Comparison of ENCODE assay signal across 22 cellular contexts in the genomic region with DNA sequence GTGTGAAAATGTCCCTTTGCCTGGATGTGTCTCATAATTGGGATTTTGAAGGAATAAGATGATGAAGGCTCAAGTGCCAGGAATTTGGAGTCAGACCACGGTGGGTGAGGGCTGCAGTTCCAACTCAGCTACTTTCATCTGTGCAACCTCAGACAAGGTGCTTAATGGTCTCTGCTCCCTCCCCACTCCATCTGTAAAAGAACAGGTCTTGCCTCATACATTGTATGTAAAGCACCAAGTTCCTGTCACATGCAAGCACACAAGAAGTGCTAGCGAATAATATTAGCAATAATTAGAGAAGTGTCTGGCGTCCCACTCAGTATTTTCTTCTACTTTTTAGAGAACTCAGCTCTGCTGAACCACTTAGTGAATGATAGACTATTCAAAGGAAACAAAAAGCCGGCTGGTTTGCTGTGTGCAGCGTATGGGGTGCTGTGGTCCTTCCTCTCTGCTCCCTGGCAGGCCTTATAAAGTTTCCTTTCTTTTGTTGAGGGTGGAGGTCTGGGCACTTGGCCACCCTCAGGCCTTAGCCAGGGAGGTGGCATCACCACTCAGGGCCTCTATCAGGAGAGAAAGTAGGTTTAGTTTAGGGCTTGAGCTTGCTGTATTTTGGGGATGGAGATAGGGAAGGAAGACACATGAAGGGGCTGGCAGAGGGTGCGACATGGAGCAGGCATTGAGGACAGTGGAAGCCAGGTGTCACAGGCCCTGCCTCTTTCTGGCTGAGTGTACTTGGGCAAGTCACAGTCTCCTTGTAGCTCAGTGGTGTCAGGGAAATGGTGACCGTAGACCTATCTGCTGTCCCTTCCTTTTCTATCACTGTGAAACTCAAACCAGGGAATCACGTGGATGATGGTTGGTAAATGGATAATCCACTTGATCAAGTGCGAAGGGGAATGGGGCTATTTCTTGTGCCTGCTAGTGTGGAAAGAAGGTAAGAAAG. TPM values are rescaled to one million over a fixed set of nuclear protein-coding genes. Genes with fewer than 3 reads are reported as not detected.
A peak's percentile ranks its signal among the peaks of the same experiment; 100 is the strongest.
DNase-seq lines count a peak whose midpoint lies in the region; ATAC-seq and TF ChIP-seq lines count a peak whose summit lies in the region.
"Had no signal": no experiment of that assay in that cellular context is flagged by ENCODE, and none has a peak within 500 bp of the region (broad histone marks: within the 10 kb centered on the region; RNA-seq: fewer than 3 reads in every experiment).

No MANE protein-coding gene starts in this region.

- no peak overlapping the region for H2BK5ac ChIP-seq in neuronal stem cell (ENCODE audit: low read length)

- H3K4me3 ChIP-seq in neuronal stem cell (ENCODE audit: low read length in 2 of 2), result no peak overlapping the region
- H3K4me3 ChIP-seq: cardiac muscle cell, mucosa of descending colon, vagina had no signal

- H3K18ac ChIP-seq in neuronal stem cell (ENCODE audit: low read length), result no peak overlapping the region

- DNase-seq in natural killer cell, result no peak
- no peak for DNase-seq in natural killer cell treated with Interleukin-12 subunit alpha and Interleukin-12 subunit beta and Interleukin-15 and Interleukin-18, amount 100 ng/mL, for 72 hours (ENCODE audit: low spot score)
- no peak for DNase-seq in glutamatergic neuron
- no peak for DNase-seq in neuronal stem cell (ENCODE audit: low spot score)
- DNase-seq in NCI-H774 (lab: John Stamatoyannopoulos, UW), result no peak
- no peak for DNase-seq in cerebellar nuclear complex (lab: John Stamatoyannopoulos, UW)
- DNase-seq: activated CD8-positive, alpha-beta T cell treated with anti-CD3 and anti-CD28 coated beads, Interleukin-2, amount 10 ng/mL, durations not matched to agents 7 days and 5 days; CD4-positive, alpha-beta memory T cell; left cardiac atrium; MM.1S; mucosa of descending colon; NCI-H146; NCI-H226; stimulated activated naive CD8-positive, alpha-beta T cell treated with anti-CD3 and anti-CD28 coated beads, Interleukin-15, amount 100 ng/mL, for 72 hours had no signal

- H3K27ac ChIP-seq in neuronal stem cell (replicated peaks; ENCODE audit: low read length), result no peak overlapping the region
- H3K27ac ChIP-seq: cardiac muscle cell, gastroesophageal sphincter, pancreas, vagina had no signal

- H3K27me3 Mint-ChIP-seq in natural killer cell (ENCODE audit: low read depth in 2 of 2) (peaks cover 75 to 82% of the 10 kb centered on the region in 2 donors), glutamatergic neuron (ENCODE audit: unreplicated experiment) (peaks cover 44% of the 10 kb centered on the region)
- peaks cover 61 to 73% of the 10 kb centered on the region in 2 donors for H3K27me3 Mint-ChIP-seq in natural killer cell treated with Interleukin-12 subunit alpha and Interleukin-12 subunit beta and Interleukin-15 and Interleukin-18, amount 100 ng/mL, for 72 hours

- H3K27ac Mint-ChIP-seq in natural killer cell (no peak overlapping the region), glutamatergic neuron (ENCODE audit: unreplicated experiment) (no peak overlapping the region)
- H3K27ac Mint-ChIP-seq in natural killer cell treated with Interleukin-12 subunit alpha and Interleukin-12 subunit beta and Interleukin-15 and Interleukin-18, amount 100 ng/mL, for 72 hours, result no peak overlapping the region
- H3K27ac Mint-ChIP-seq: activated CD8-positive, alpha-beta T cell treated with anti-CD3 and anti-CD28 coated beads, Interleukin-2, amount 10 ng/mL, durations not matched to agents 7 days and 5 days; activated T-helper 2 cell treated with anti-CD3 and anti-CD28 coated beads, Interferon-gamma antibody, Interleukin-2, Interleukin-4, amounts not matched to agents 10 μg/mL and 5 μg/mL and 100 μg/mL, durations not matched to agents 14 hours and 24 hours and 36 hours; CD4-positive, alpha-beta memory T cell; stimulated activated naive CD8-positive, alpha-beta T cell treated with anti-CD3 and anti-CD28 coated beads, Interleukin-15, amount 100 ng/mL, for 72 hours; T-helper 2 cell treated with Interferon-gamma antibody and Interleukin-4, amounts not matched to agents 5 μg/mL and 100 μg/mL, for 36 hours had no signal

- H3K27me3 ChIP-seq in neuronal stem cell (ENCODE audit: control insufficient read depth in 3 of 3, insufficient read depth in 3 of 3, low read depth in 1 of 3, low read length in 3 of 3), result peaks cover 77 to 100% (median 100%) of the 10 kb centered on the region in 3 experiments

- H3K36me3 Mint-ChIP-seq in natural killer cell (peaks cover 6% of the 10 kb centered on the region), glutamatergic neuron (ENCODE audit: unreplicated experiment) (no peaks in the 10 kb centered on the region)
- H3K36me3 Mint-ChIP-seq in natural killer cell treated with Interleukin-12 subunit alpha and Interleukin-12 subunit beta and Interleukin-15 and Interleukin-18, amount 100 ng/mL, for 72 hours, result peaks cover 4% of the 10 kb centered on the region

- WGBS in neuronal stem cell (ENCODE audit: extremely low coverage in 2 of 2, insufficient read length in 2 of 2, insufficient replicate concordance in 1 of 2), 2 donors, result no CpG with 5 or more reads among the region's 9 CpGs

- no peak overlapping the region for H2AK5ac ChIP-seq in neuronal stem cell (ENCODE audit: low read depth, low read length)

- H3K23ac ChIP-seq in neuronal stem cell (ENCODE audit: low read depth, low read length, poor library complexity), result peak overlapping the region; percentile 70

- H3K9ac ChIP-seq in neuronal stem cell (ENCODE audit: low read depth, low read length, poor library complexity), result no peak overlapping the region

- H4K91ac ChIP-seq in neuronal stem cell (ENCODE audit: low read depth, low read length, poor library complexity), result no peak overlapping the region

- no peaks in the 10 kb centered on the region for H3K79me1 ChIP-seq in neuronal stem cell (ENCODE audit: low read depth, low read length)

- no peak for ATAC-seq in natural killer cell
- ATAC-seq in natural killer cell treated with Interleukin-12 subunit alpha and Interleukin-12 subunit beta and Interleukin-15 and Interleukin-18, amount 100 ng/mL, for 72 hours, result no peak
- ATAC-seq in GM21515 (IDR thresholded peaks at IDR 0.05; ENCODE audit: unreplicated experiment), result no peak
- no peak for ATAC-seq in GM18909 (IDR thresholded peaks at IDR 0.05; ENCODE audit: poor library complexity, unreplicated experiment)
- ATAC-seq: activated CD8-positive, alpha-beta T cell treated with anti-CD3 and anti-CD28 coated beads, Interleukin-2, amount 10 ng/mL, durations not matched to agents 7 days and 5 days; gastroesophageal sphincter; left cardiac atrium; mucosa of descending colon; pancreas; stimulated activated naive CD8-positive, alpha-beta T cell treated with anti-CD3 and anti-CD28 coated beads, Interleukin-15, amount 100 ng/mL, for 72 hours had no signal

- no peaks in the 10 kb centered on the region for H3K9me3 Mint-ChIP-seq in natural killer cell
- no peaks in the 10 kb centered on the region for H3K9me3 Mint-ChIP-seq in natural killer cell treated with Interleukin-12 subunit alpha and Interleukin-12 subunit beta and Interleukin-15 and Interleukin-18, amount 100 ng/mL, for 72 hours
- peaks cover 7% of the 10 kb centered on the region for H3K9me3 Mint-ChIP-seq in glutamatergic neuron (ENCODE audit: unreplicated experiment)
- H3K9me3 Mint-ChIP-seq: activated T-helper 2 cell treated with anti-CD3 and anti-CD28 coated beads, Interferon-gamma antibody, Interleukin-2, Interleukin-4, amounts not matched to agents 10 μg/mL and 5 μg/mL and 100 μg/mL, durations not matched to agents 14 hours and 24 hours and 36 hours; stimulated activated naive CD8-positive, alpha-beta T cell treated with anti-CD3 and anti-CD28 coated beads, Interleukin-15, amount 100 ng/mL, for 72 hours; T-helper 2 cell treated with Interferon-gamma antibody and Interleukin-4, amounts not matched to agents 5 μg/mL and 100 μg/mL, for 36 hours had no signal

- TF ChIP-seq CTCF in natural killer cell (IDR thresholded peaks at IDR 0.05) (no peak), glutamatergic neuron (IDR thresholded peaks at IDR 0.05; ENCODE audit: partially characterized antibody, unreplicated experiment) (no peak)

- no peak overlapping the region for H3K4me2 ChIP-seq in neuronal stem cell (ENCODE audit: insufficient read depth, low read length, poor library complexity, severe bottlenecking)

- intact Hi-C loops in natural killer cell (cut with micrococcal nuclease), result no loop called here

- H3K14ac ChIP-seq in neuronal stem cell (ENCODE audit: low read length), result no peak overlapping the region

- H3K9me3 ChIP-seq in neuronal stem cell (replicated peaks in 1 of 2; ENCODE audit: control insufficient read depth in 2 of 2, insufficient read depth in 1 of 2, low read depth in 1 of 2, low read length in 2 of 2), result peaks cover 10 to 24% of the 10 kb centered on the region in 2 donors
- H3K9me3 ChIP-seq: gastroesophageal sphincter, mucosa of descending colon, pancreas, vagina had no signal

- no peak overlapping the region for H4K8ac ChIP-seq in neuronal stem cell (ENCODE audit: low read depth, low read length)

- peaks cover 7 to 23% of the 10 kb centered on the region in 2 donors for H3K4me1 Mint-ChIP-seq in natural killer cell
- peaks cover 15% of the 10 kb centered on the region in 2 donors for H3K4me1 Mint-ChIP-seq in natural killer cell treated with Interleukin-12 subunit alpha and Interleukin-12 subunit beta and Interleukin-15 and Interleukin-18, amount 100 ng/mL, for 72 hours (ENCODE audit: low read depth in 2 of 2)
- peaks cover 11% of the 10 kb centered on the region for H3K4me1 Mint-ChIP-seq in glutamatergic neuron (ENCODE audit: low read depth, unreplicated experiment)

- no peaks in the 10 kb centered on the region for H3K36me3 ChIP-seq in neuronal stem cell (replicated peaks in 1 of 2; ENCODE audit: control insufficient read depth in 2 of 2, insufficient read depth in 2 of 2, low read length in 2 of 2)
- H3K36me3 ChIP-seq: cardiac muscle cell, gastroesophageal sphincter, pancreas, vagina had no signal

- H2BK12ac ChIP-seq in neuronal stem cell (ENCODE audit: low read length), result no peak overlapping the region

- H3K4me1 ChIP-seq in neuronal stem cell (ENCODE audit: control insufficient read depth in 2 of 2, insufficient read depth in 1 of 2, low read depth in 1 of 2, low read length in 2 of 2), result peaks cover 3% of the 10 kb centered on the region in 2 donors

- H2AFZ ChIP-seq in neuronal stem cell (ENCODE audit: low read length), result no peak overlapping the region

- H3K4ac ChIP-seq in neuronal stem cell (ENCODE audit: low read length), result no peak overlapping the region

- H3K4me3 Mint-ChIP-seq in natural killer cell (peak overlapping the region; percentile 21), glutamatergic neuron (ENCODE audit: unreplicated experiment) (peak overlapping the region; percentile 64)
- no peak overlapping the region for H3K4me3 Mint-ChIP-seq in natural killer cell treated with Interleukin-12 subunit alpha and Interleukin-12 subunit beta and Interleukin-15 and Interleukin-18, amount 100 ng/mL, for 72 hours
- H3K4me3 Mint-ChIP-seq: activated CD8-positive, alpha-beta T cell treated with anti-CD3 and anti-CD28 coated beads, Interleukin-2, amount 10 ng/mL, durations not matched to agents 7 days and 5 days; T-helper 2 cell treated with Interferon-gamma antibody and Interleukin-4, amounts not matched to agents 5 μg/mL and 100 μg/mL, for 36 hours had no signal

- H2BK120ac ChIP-seq in neuronal stem cell (ENCODE audit: low read depth, low read length), result no peak overlapping the region

- H2BK15ac ChIP-seq in neuronal stem cell (ENCODE audit: low read length), result no peak overlapping the region

RNA-seq across cellular contexts. Expression of a gene that starts 6.5 kb away (rescaled TPM):
- total RNA-seq in natural killer cell (not detected), glutamatergic neuron (ENCODE audit: unreplicated experiment) (not detected)
- not detected for total RNA-seq in natural killer cell treated with Interleukin-12 subunit alpha and Interleukin-12 subunit beta and Interleukin-15 and Interleukin-18, amount 100 ng/mL, for 72 hours
- not detected for polyA plus RNA-seq in neuronal stem cell (2013, experiment 1 of 2)
- polyA plus RNA-seq in neuronal stem cell (2013, experiment 2 of 2), result not detected
- total RNA-seq: activated CD8-positive, alpha-beta T cell treated with anti-CD3 and anti-CD28 coated beads, Interleukin-2, amount 10 ng/mL, durations not matched to agents 7 days and 5 days; activated T-helper 2 cell treated with anti-CD3 and anti-CD28 coated beads, Interferon-gamma antibody, Interleukin-2, Interleukin-4, amounts not matched to agents 10 μg/mL and 5 μg/mL and 100 μg/mL, durations not matched to agents 14 hours and 24 hours and 36 hours; CD4-positive, alpha-beta memory T cell; left cardiac atrium; mucosa of descending colon; pancreas; vagina had no signal
- polyA plus RNA-seq: CD4-positive, alpha-beta memory T cell; pancreas had no signal

RNA-seq across cellular contexts. Expression of a gene that starts 59.1 kb away (rescaled TPM):
- total RNA-seq in natural killer cell, result under 1 TPM in 2 of 3 donors, not detected in 1; 0.09 to 0.23 TPM
- under 1 TPM in 1 of 2 donors, not detected in 1; 0.08 TPM for total RNA-seq in natural killer cell treated with Interleukin-12 subunit alpha and Interleukin-12 subunit beta and Interleukin-15 and Interleukin-18, amount 100 ng/mL, for 72 hours
- total RNA-seq in glutamatergic neuron (ENCODE audit: unreplicated experiment), result 5.4 TPM
- not detected for polyA plus RNA-seq in neuronal stem cell (2013, experiment 1 of 2)
- polyA plus RNA-seq in neuronal stem cell (2013, experiment 2 of 2), result not detected
- total RNA-seq: activated CD8-positive, alpha-beta T cell treated with anti-CD3 and anti-CD28 coated beads, Interleukin-2, amount 10 ng/mL, durations not matched to agents 7 days and 5 days; CD4-positive, alpha-beta memory T cell had no signal
- polyA plus RNA-seq: CD4-positive, alpha-beta memory T cell had no signal
